8 cellular contexts compared by ENCODE assay signal in genomic region chr4:103197765-103198110, GRCh38. TPM values are rescaled to one million over a fixed set of nuclear protein-coding genes. Genes with fewer than 3 reads are reported as not detected.
DNase-seq lines count a peak whose midpoint lies in the region; ATAC-seq and TF ChIP-seq lines count a peak whose summit lies in the region.

No MANE protein-coding gene starts in this region.

- dilution Hi-C loops in mammary epithelial cell (cut with HindIII; ENCODE audit: low sequenced_read_pairs): no loop called here

- intact Hi-C loops in mammary epithelial cell (cut with micrococcal nuclease) (no loop called here), uterus (cut with DNase I; ENCODE audit: low total_unique reads) (no loop called here)

- peak; percentile 52 for ATAC-seq in GM21515 (IDR thresholded peaks at IDR 0.05; ENCODE audit: unreplicated experiment)
- peak; percentile 25 for ATAC-seq in memory B cell (ENCODE audit: low read depth)

- TF ChIP-seq CTCF in DOHH2 (IDR thresholded peaks at IDR 0.05; ENCODE audit: low read depth, low read length, poor library complexity, severe bottlenecking) (no peak), mammary epithelial cell (conservative IDR thresholded peaks at IDR 0.05 in 1 of 2, IDR thresholded peaks at IDR 0.05 in 1 of 2; ENCODE audit: extremely low read depth in 1 of 2, insufficient read depth in 1 of 2, low read depth in 1 of 2, low read length in 2 of 2) (no peak), uterus (IDR thresholded peaks at IDR 0.05) (no peak)

- CTCF ChIA-PET in mammary epithelial cell (lab: Charles Lee; ENCODE audit: low non-redundant PET): no interaction called here

- H3K9ac ChIP-seq in mammary epithelial cell (ENCODE audit: insufficient read depth, low read length): peak overlapping the region; percentile 89

- H3K36me3 Mint-ChIP-seq in memory B cell: no peaks in the 10 kb centered on the region

- DNase-seq in HS-5 (ENCODE audit: low read depth): peak; percentile 9
- DNase-seq in mammary epithelial cell: no peak
- no peak for DNase-seq in memory B cell (ENCODE audit: low spot score in 2 of 2)
- no peak for DNase-seq in uterus
- DNase-seq in stimulated activated naive CD4-positive, alpha-beta T cell treated with Interleukin-2 at 50 U/mL for 16 hours (lab: John Stamatoyannopoulos, UW): no peak
- no peak for DNase-seq in NCI-H2081 treated with DMSO at 0.1 percent for 48 hours (lab: John Stamatoyannopoulos, UW)

- H3K27me3 ChIP-seq in DOHH2 (ENCODE audit: control insufficient read depth, low read length) (no peaks in the 10 kb centered on the region), mammary epithelial cell (ENCODE audit: insufficient read depth, low read length) (no peaks in the 10 kb centered on the region), uterus (no peaks in the 10 kb centered on the region)

- H2AFZ ChIP-seq in mammary epithelial cell (ENCODE audit: low read depth, low read length): peak overlapping the region; percentile 92

- H3K4me3 ChIP-seq in DOHH2 (ENCODE audit: low read length) (peak overlapping the region; percentile 99), mammary epithelial cell (replicated peaks in 1 of 3; ENCODE audit: insufficient read depth in 1 of 3, low read depth in 2 of 3, low read length in 3 of 3) (peak overlapping the region; percentile 68 to 87 (median 79)), uterus (peak overlapping the region; percentile 60 to 67)

- H3K27ac ChIP-seq in DOHH2 (ENCODE audit: low read depth, low read length) (peak overlapping the region; percentile 49), mammary epithelial cell (ENCODE audit: insufficient read depth, low read depth, low read length) (peak overlapping the region; percentile 56), uterus (peak overlapping the region in 1 of 2 donors; percentile 71)

- in situ Hi-C loops in mammary epithelial cell (cut with MboI; ENCODE audit: low sequenced_read_pairs in 2 of 2): no loop called here

- BruUV-seq in mammary epithelial cell (replicated peaks; lab: Mats Ljungman, UMichigan): TSS peak; percentile 67

- H3K79me2 ChIP-seq in DOHH2 (ENCODE audit: control insufficient read depth, low read length): peaks cover 25% of the 10 kb centered on the region
- H3K79me2 ChIP-seq in mammary epithelial cell (ENCODE audit: insufficient read depth, low read length): peaks cover 26% of the 10 kb centered on the region

- H3K9me3 ChIP-seq in DOHH2 (ENCODE audit: control insufficient read depth, insufficient read depth, low read length) (no peaks in the 10 kb centered on the region), mammary epithelial cell (replicated peaks; ENCODE audit: insufficient read depth, low read length) (no peaks in the 10 kb centered on the region), uterus (no peaks in the 10 kb centered on the region)

- H3K9me3 Mint-ChIP-seq in memory B cell: no peaks in the 10 kb centered on the region

- H3K27ac Mint-ChIP-seq in memory B cell: peak overlapping the region; percentile 96

- 1% methylated on average over 9 of the region's 9 CpGs for WGBS in mammary epithelial cell (ENCODE audit: low coverage, missing lambda C conversion rate)

- H3K36me3 ChIP-seq in DOHH2 (ENCODE audit: control insufficient read depth, low read length): peaks cover 50% of the 10 kb centered on the region
- peaks cover 5% of the 10 kb centered on the region for H3K36me3 ChIP-seq in mammary epithelial cell (ENCODE audit: insufficient read depth, low read length)
- no peaks in the 10 kb centered on the region for H3K36me3 ChIP-seq in uterus

- no peak for TF ChIP-seq POLR2A in uterus (IDR thresholded peaks at IDR 0.05)

- no peaks in the 10 kb centered on the region for H3F3A ChIP-seq in DOHH2 (ENCODE audit: control insufficient read depth, insufficient read depth)

- peaks cover 24% of the 10 kb centered on the region for H3K4me1 ChIP-seq in DOHH2 (ENCODE audit: control insufficient read depth, low read length)
- peaks cover 6% of the 10 kb centered on the region for H3K4me1 ChIP-seq in mammary epithelial cell (ENCODE audit: insufficient read depth, low read length)
- H3K4me1 ChIP-seq in uterus: no peaks in the 10 kb centered on the region

- H3K9me2 ChIP-seq in DOHH2 (replicated peaks; ENCODE audit: control insufficient read depth, low read length): no peaks in the 10 kb centered on the region

- H3K4me1 Mint-ChIP-seq in memory B cell: peaks cover 9% of the 10 kb centered on the region

- H3K4me3 Mint-ChIP-seq in memory B cell: peak overlapping the region; percentile 93

- H4K20me1 ChIP-seq in DOHH2 (ENCODE audit: control insufficient read depth, insufficient read depth, low read depth, low read length) (no peaks in the 10 kb centered on the region), mammary epithelial cell (ENCODE audit: insufficient read depth, low read length) (no peaks in the 10 kb centered on the region)

- peaks cover 9% of the 10 kb centered on the region for H3K27me3 Mint-ChIP-seq in memory B cell

- H3K4me2 ChIP-seq in DOHH2 (ENCODE audit: low read length): peak overlapping the region; percentile 88
- peak overlapping the region; percentile 81 for H3K4me2 ChIP-seq in mammary epithelial cell (ENCODE audit: insufficient read depth, low read depth, low read length)

RNA-seq across cellular contexts. Expression of gene CENPE, which starts 0.4 kb away (rescaled TPM):
- total RNA-seq in mammary epithelial cell (10 to 100 TPM in 1 of 2 donors, 1 to 10 TPM in 1; 1.8 to 27.3 TPM), uterus (10 to 100 TPM in 1 of 4 donors, under 1 TPM in 2, not detected in 1; 0.26 to 15.2 (median 0.64) TPM)
- 5.8 TPM for polyA plus RNA-seq in mammary epithelial cell
- 4.6 TPM for polyA minus RNA-seq in mammary epithelial cell
